Comparison of ENCODE assay signal across 25 cellular contexts in the genomic region with DNA sequence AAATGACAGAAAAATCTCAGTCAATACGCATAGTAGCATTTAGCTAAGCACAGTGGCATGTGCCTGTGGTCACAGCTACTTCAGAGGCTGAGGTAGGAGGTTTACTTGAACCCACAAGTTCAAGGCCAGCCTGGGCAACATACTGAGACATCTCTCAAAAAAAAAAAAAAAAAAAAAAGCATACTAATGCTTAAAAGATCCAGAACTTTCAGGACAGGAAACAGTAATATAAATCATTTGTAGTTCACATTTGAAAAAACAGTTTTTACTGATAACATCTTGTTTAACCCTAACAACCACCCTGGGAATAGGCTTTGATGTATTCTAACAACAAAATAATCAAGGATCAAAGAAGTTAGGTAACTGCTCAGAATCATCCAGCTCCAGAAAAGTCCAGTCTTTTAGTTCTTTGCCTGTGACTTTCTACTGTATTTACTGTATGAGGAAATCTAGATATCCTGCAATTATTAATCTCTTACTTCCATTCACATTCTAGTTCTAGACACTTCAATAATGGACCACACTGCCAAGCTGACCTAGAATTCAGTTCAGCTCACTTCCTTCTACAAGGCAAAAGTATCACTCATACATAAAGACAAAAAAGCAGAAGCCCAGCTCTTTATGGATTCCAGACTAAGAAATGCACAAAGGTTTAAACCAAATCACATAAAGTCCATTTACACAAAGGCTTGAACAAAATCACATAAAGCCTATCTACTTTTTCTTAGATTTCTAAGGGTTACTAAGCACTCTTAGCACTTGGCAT. TPM values are rescaled to one million over a fixed set of nuclear protein-coding genes. Genes with fewer than 3 reads are reported as not detected.
A peak's percentile ranks its signal among the peaks of the same experiment; 100 is the strongest.
DNase-seq lines count a peak whose midpoint lies in the region.
"Had no signal": no experiment of that assay in that cellular context is flagged by ENCODE, and none has a peak within 500 bp of the region (broad histone marks: within the 10 kb centered on the region; RNA-seq: fewer than 3 reads in every experiment).

No MANE protein-coding gene starts in this region.

- peaks cover 2% of the 10 kb centered on the region for H3K79me1 ChIP-seq in mesendoderm (ENCODE audit: low read length)

- no peak overlapping the region for H3K27ac ChIP-seq in mesendoderm (ENCODE audit: low read depth, low read length)
- H3K27ac ChIP-seq: cardiac muscle cell, dorsolateral prefrontal cortex, foreskin keratinocyte, HL-60, parathyroid adenoma, testis had no signal

- H2BK5ac ChIP-seq in mesendoderm (ENCODE audit: low read length) = no peak overlapping the region

- no peak overlapping the region for H3K4me3 ChIP-seq in mesendoderm (ENCODE audit: low read length)
- H3K4me3 ChIP-seq: cardiac muscle cell, dorsolateral prefrontal cortex, lung, testis had no signal

- H4K8ac ChIP-seq in mesendoderm (ENCODE audit: low read depth, low read length) = no peak overlapping the region

- H3K23ac ChIP-seq in mesendoderm (ENCODE audit: low read length) = no peak overlapping the region

- no peak overlapping the region for H3K56ac ChIP-seq in mesendoderm (ENCODE audit: low read length)

- no peak overlapping the region for H2BK15ac ChIP-seq in mesendoderm (replicated peaks; ENCODE audit: low read depth)

- no peak overlapping the region for H3K9ac ChIP-seq in mesendoderm (ENCODE audit: low read length)
- H3K9ac ChIP-seq: parathyroid adenoma had no signal

- no peaks in the 10 kb centered on the region for H3K27me3 ChIP-seq in mesendoderm (ENCODE audit: insufficient read depth, low read length, poor library complexity)
- H3K27me3 ChIP-seq: cardiac muscle cell, dorsolateral prefrontal cortex, foreskin keratinocyte, testis had no signal

- no peak overlapping the region for H3K18ac ChIP-seq in mesendoderm (ENCODE audit: low read length)

- no peak overlapping the region for H2BK120ac ChIP-seq in mesendoderm (ENCODE audit: low read depth, low read length)

- no peak overlapping the region for H4K5ac ChIP-seq in mesendoderm (ENCODE audit: low read length)

- H3K4me1 ChIP-seq in mesendoderm (ENCODE audit: control insufficient read depth, low read depth, low read length) = no peaks in the 10 kb centered on the region
- H3K4me1 ChIP-seq: testis had no signal

- DNase-seq in EH (ENCODE audit: low read depth) = peak; percentile 51
- peak; percentile 15 for DNase-seq in HCEC 1CT
- peak; percentile 33 for DNase-seq in RPMI7951 (ENCODE audit: low read depth)
- peak; percentile 52 for DNase-seq in mesendoderm
- no peak for DNase-seq in stimulated activated CD4-positive, alpha-beta T cell treated with anti-CD3 and anti-CD28 coated beads, Interleukin-15, amount 100 ng/mL, for 24 hours
- DNase-seq in stimulated activated CD4-positive, alpha-beta T cell treated with anti-CD3 and anti-CD28 coated beads, Interleukin-12 subunit alpha, Interleukin-12 subunit beta, amount 100 ng/mL, for 4 hours = no peak
- no peak for DNase-seq in NCI-H510A (lab: John Stamatoyannopoulos, UW)
- DNase-seq in NCI-H2029 (lab: John Stamatoyannopoulos, UW) = no peak
- DNase-seq: activated CD4-positive, alpha-beta T cell treated with anti-CD3 and anti-CD28 coated beads, Interleukin-2, amount 50 U/mL, for 4 hours; activated gamma-delta T cell treated with Interleukin-2 at 50 U/mL for 16 hours; activated T-cell treated with anti-CD3 and anti-CD28 coated beads for 4 hours; CD4-positive, CD25-positive, alpha-beta regulatory T cell; dorsolateral prefrontal cortex; erythroblast; kidney; naive B cell; NCI-H187; NCI-H2227 treated with DMSO at 0.1 percent for 48 hours; stimulated activated CD4-positive, alpha-beta T cell treated with anti-CD3 and anti-CD28 coated beads, Interleukin-1b, Interleukin-23, amount 100 ng/mL, for 48 hours; testis had no signal

- no peak overlapping the region for H3K4ac ChIP-seq in mesendoderm (ENCODE audit: low read depth, low read length)

- no CpG with 5 or more reads among the region's 1 CpG for WGBS in mesendoderm (ENCODE audit: extremely low coverage, insufficient coverage, low lambda C conversion rate)

- H3K36me3 ChIP-seq in mesendoderm (ENCODE audit: control insufficient read depth, insufficient read depth, low read length) = no peaks in the 10 kb centered on the region
- H3K36me3 ChIP-seq: cardiac muscle cell had no signal

- H3K79me2 ChIP-seq in mesendoderm (ENCODE audit: control insufficient read depth, insufficient read depth, low read length) = peaks cover 47% of the 10 kb centered on the region

- H3K4me2 ChIP-seq in mesendoderm (ENCODE audit: low read length) = no peak overlapping the region

- H2AK5ac ChIP-seq in mesendoderm (ENCODE audit: low read length) = no peak overlapping the region

RNA-seq across cellular contexts. Expression of a gene that starts 28.5 kb away (rescaled TPM):
- 10.8 and 11.8 TPM in 2 replicates for total RNA-seq in RPMI7951 (2014; rRNA removed; shearing (Covaris generic))
- polyA plus RNA-seq in mesendoderm (2013, experiment 1 of 2) = 51.1 TPM
- polyA plus RNA-seq in mesendoderm (2013, experiment 2 of 2) = 50.7 TPM

Comparison
In these comparisons a context has a peak if more than half of its experiments do, and no peak if none do; other contexts are left out.
1. DNase-seq: peak in EH (single experiment), HCEC 1CT (single experiment), RPMI7951 (single experiment) and mesendoderm (single experiment); none in stimulated activated CD4-positive, alpha-beta T cell treated with anti-CD3 and anti-CD28 coated beads, Interleukin-15, amount 100 ng/mL, for 24 hours (single experiment), stimulated activated CD4-positive, alpha-beta T cell treated with anti-CD3 and anti-CD28 coated beads, Interleukin-12 subunit alpha, Interleukin-12 subunit beta, amount 100 ng/mL, for 4 hours (single experiment), NCI-H510A (single experiment) and NCI-H2029 (single experiment).